ENCODE assay signal across 30 cellular contexts in genomic region chr2:239201884-239202283, GRCh38.
DNase-seq lines count a peak whose midpoint lies in the region; ATAC-seq and TF ChIP-seq lines count a peak whose summit lies in the region.
"Had no signal": no experiment of that assay in that cellular context is flagged by ENCODE, and none has a peak within 500 bp of the region (broad histone marks: within the 10 kb centered on the region; RNA-seq: fewer than 3 reads in every experiment).

No MANE protein-coding gene starts in this region.

- CTCF ChIA-PET in CD8-positive, alpha-beta memory T cell (lab: Charles Lee), result no interaction called here

- H3K36me3 ChIP-seq in left ventricle myocardium inferior (peaks cover 6% of the 10 kb centered on the region), heart left ventricle (peaks cover 0 to 13% (median 2%) of the 10 kb centered on the region in 9 donors)
- peaks cover 16% of the 10 kb centered on the region for H3K36me3 ChIP-seq in CD8-positive, alpha-beta memory T cell (ENCODE audit: insufficient read depth, low read length)
- H3K36me3 ChIP-seq: WERI-Rb-1 had no signal

- TF ChIP-seq CTCF in left ventricle myocardium inferior (IDR thresholded peaks at IDR 0.05; ENCODE audit: borderline replicate concordance) (no peak), heart left ventricle (IDR thresholded peaks at IDR 0.05) (no peak), chondrocyte (IDR thresholded peaks at IDR 0.05) (no peak), neural crest cell (conservative IDR thresholded peaks at IDR 0.05) (no peak)

- H3K27me3 Mint-ChIP-seq in chondrocyte (ENCODE audit: low read depth) (no peaks in the 10 kb centered on the region), neural crest cell (ENCODE audit: low read depth) (no peaks in the 10 kb centered on the region)
- H3K27me3 Mint-ChIP-seq in CD8-positive, alpha-beta memory T cell, result no peaks in the 10 kb centered on the region
- H3K27me3 Mint-ChIP-seq: memory B cell; stimulated activated naive CD8-positive, alpha-beta T cell treated with anti-CD3 and anti-CD28 coated beads, Interleukin-15, amount 100 ng/mL, for 72 hours had no signal

- intact Hi-C loops in left ventricle myocardium inferior (cut with micrococcal nuclease), result no loop called here
- intact Hi-C loops in heart left ventricle (cut with DNase I), result no loop called here

- WGBS in heart left ventricle, 4 donors, result 80 to 85% (median 82%) methylated on average over 4 to 7 of the region's 7 CpGs

- no peak for DNase-seq in left ventricle myocardium inferior
- no peak for DNase-seq in heart left ventricle
- DNase-seq in chondrocyte (ENCODE audit: low spot score), result peak; percentile 71
- DNase-seq in neural crest cell (ENCODE audit: low read depth, low spot score), result no peak
- DNase-seq in G401 (ENCODE audit: low spot score), result no peak
- DNase-seq in CD8-positive, alpha-beta memory T cell, result no peak
- no peak for DNase-seq in NCI-H774 (lab: John Stamatoyannopoulos, UW)
- DNase-seq: ACHN; activated CD4-positive, alpha-beta T cell treated with anti-CD3 and anti-CD28 coated beads, Interleukin-2, amount 50 U/mL, for 1 hour; BE2C; COR-L47; DMS53; IMR-90; kidney glomerular epithelial cell; NCI-H1092; NCI-H1694 treated with DMSO at 0.1 percent for 48 hours; NCI-H2171; NCI-H510A treated with DMSO at 0.1 percent for 48 hours; NK-92 treated with Interleukin-12 subunit alpha and Interleukin-12 subunit beta, amount 100 ng/mL, for 24 hours; PC-3; SHP77; small intestine; stimulated activated naive CD8-positive, alpha-beta T cell treated with anti-CD3 and anti-CD28 coated beads, Interleukin-15, amount 100 ng/mL, for 72 hours; SW 1271; T1000; WERI-Rb-1 had no signal

- ATAC-seq in heart left ventricle (no peak), GM18867 (IDR thresholded peaks at IDR 0.05; ENCODE audit: unreplicated experiment) (no peak)
- ATAC-seq: activated naive CD4-positive, alpha-beta T cell treated with anti-CD3 and anti-CD28 coated beads, Interleukin-2, amount 50 U/mL, for 72 hours; PC-3; stimulated activated naive CD8-positive, alpha-beta T cell treated with anti-CD3 and anti-CD28 coated beads, Interleukin-15, amount 100 ng/mL, for 72 hours had no signal

- in situ Hi-C loops in G401 (cut with HindIII; ENCODE audit: low sequenced_read_pairs), result no loop called here

- H3K27me3 ChIP-seq in left ventricle myocardium inferior (ENCODE audit: low read depth) (no peaks in the 10 kb centered on the region), heart left ventricle (no peaks in the 10 kb centered on the region)
- no peaks in the 10 kb centered on the region for H3K27me3 ChIP-seq in CD8-positive, alpha-beta memory T cell (ENCODE audit: insufficient read depth, low read length, poor library complexity, severe bottlenecking)
- H3K27me3 ChIP-seq: BE2C, tibial artery had no signal

- POLR2A ChIA-PET in CD8-positive, alpha-beta memory T cell (lab: Charles Lee), result no interaction called here

- no peak for TF ChIP-seq POLR2A in heart left ventricle (IDR thresholded peaks at IDR 0.05)

- H3K36me3 Mint-ChIP-seq in chondrocyte (ENCODE audit: low read depth), result peaks cover 6% of the 10 kb centered on the region
- peaks cover 6% of the 10 kb centered on the region for H3K36me3 Mint-ChIP-seq in neural crest cell (ENCODE audit: low read depth)
- peaks cover 0 to 49% (median 11%) of the 10 kb centered on the region in 3 donors for H3K36me3 Mint-ChIP-seq in CD8-positive, alpha-beta memory T cell

- H3K9me3 ChIP-seq in left ventricle myocardium inferior (replicated peaks) (no peaks in the 10 kb centered on the region), heart left ventricle (no peaks in the 10 kb centered on the region)
- H3K9me3 ChIP-seq in CD8-positive, alpha-beta memory T cell (ENCODE audit: low read length), result no peaks in the 10 kb centered on the region
- H3K9me3 ChIP-seq: BE2C, tibial artery had no signal

- peaks cover 47% of the 10 kb centered on the region for H3K4me1 ChIP-seq in left ventricle myocardium inferior
- H3K4me1 ChIP-seq in heart left ventricle, result peaks cover 0 to 40% (median 17%) of the 10 kb centered on the region in 12 donors
- H3K4me1 ChIP-seq in CD8-positive, alpha-beta memory T cell (ENCODE audit: insufficient read depth, low read length), result peaks cover 17% of the 10 kb centered on the region
- H3K4me1 ChIP-seq: BE2C had no signal

- no peak overlapping the region for H3K27ac Mint-ChIP-seq in chondrocyte (ENCODE audit: unreplicated experiment)
- peak overlapping the region; percentile 43 for H3K27ac Mint-ChIP-seq in neural crest cell (ENCODE audit: unreplicated experiment)
- H3K27ac Mint-ChIP-seq in CD8-positive, alpha-beta memory T cell, result no peak overlapping the region
- H3K27ac Mint-ChIP-seq: memory B cell had no signal

- peak overlapping the region; percentile 81 for H3K27ac ChIP-seq in left ventricle myocardium inferior (replicated peaks)
- H3K27ac ChIP-seq in heart left ventricle, result peak overlapping the region in 4 of 12 donors; percentile 45 to 85 (median 74)
- no peak overlapping the region for H3K27ac ChIP-seq in CD8-positive, alpha-beta memory T cell (ENCODE audit: low read depth, low read length)
- H3K27ac ChIP-seq: tibial artery, WERI-Rb-1 had no signal

- no peaks in the 10 kb centered on the region for H3K9me3 Mint-ChIP-seq in chondrocyte (ENCODE audit: low read depth)
- no peaks in the 10 kb centered on the region for H3K9me3 Mint-ChIP-seq in neural crest cell
- no peaks in the 10 kb centered on the region for H3K9me3 Mint-ChIP-seq in CD8-positive, alpha-beta memory T cell
- H3K9me3 Mint-ChIP-seq: activated naive CD4-positive, alpha-beta T cell treated with anti-CD3 and anti-CD28 coated beads, Interleukin-2, amount 50 U/mL, for 72 hours; memory B cell; stimulated activated naive CD8-positive, alpha-beta T cell treated with anti-CD3 and anti-CD28 coated beads, Interleukin-15, amount 100 ng/mL, for 72 hours had no signal

- H3K4me3 Mint-ChIP-seq in chondrocyte (ENCODE audit: unreplicated experiment) (no peak overlapping the region), neural crest cell (peak overlapping the region; percentile 29)
- H3K4me3 Mint-ChIP-seq in CD8-positive, alpha-beta memory T cell, result no peak overlapping the region
- H3K4me3 Mint-ChIP-seq: memory B cell; stimulated activated naive CD8-positive, alpha-beta T cell treated with anti-CD3 and anti-CD28 coated beads, Interleukin-15, amount 100 ng/mL, for 72 hours had no signal

- H3K4me1 Mint-ChIP-seq in chondrocyte (ENCODE audit: low read depth) (peaks cover 10% of the 10 kb centered on the region), neural crest cell (peaks cover 76% of the 10 kb centered on the region)
- peaks cover 18 to 44% (median 33%) of the 10 kb centered on the region in 3 donors for H3K4me1 Mint-ChIP-seq in CD8-positive, alpha-beta memory T cell

- H3K4me3 ChIP-seq in left ventricle myocardium inferior (peak overlapping the region; percentile 32), heart left ventricle (no peak overlapping the region)
- H3K4me3 ChIP-seq in CD8-positive, alpha-beta memory T cell (ENCODE audit: low read length), result no peak overlapping the region
- H3K4me3 ChIP-seq: tibial artery had no signal
